8 cellular contexts compared by ENCODE assay signal in genomic region chr1:67652800-67653199, GRCh38. TPM values are rescaled to one million over a fixed set of nuclear protein-coding genes. Genes with fewer than 3 reads are reported as not detected.
DNase-seq lines count a peak whose midpoint lies in the region; ATAC-seq and TF ChIP-seq lines count a peak whose summit lies in the region.
"Had no signal": no experiment of that assay in that cellular context is flagged by ENCODE, and none has a peak within 500 bp of the region (broad histone marks: within the 10 kb centered on the region; RNA-seq: fewer than 3 reads in every experiment).

No MANE protein-coding gene starts in this region.

- H3K27me3 Mint-ChIP-seq in MCF 10A (ENCODE audit: insufficient read depth, unreplicated experiment), result no peaks in the 10 kb centered on the region

- POLR2A ChIA-PET in MCF 10A (lab: Yijun Ruan, JAX), result interaction anchor here (0.9 to 1.6 kb wide), 4 partner anchors 25 to 99 kb away, joined by 3 to 14 read pairs (median 4); partner anchors contain the start of gene GADD45A

- ATAC-seq in GM19023 (IDR thresholded peaks at IDR 0.05; ENCODE audit: unreplicated experiment) (peak; percentile 59), HG03139 (IDR thresholded peaks at IDR 0.05; ENCODE audit: unreplicated experiment) (no peak)

- CTCF ChIA-PET in MCF 10A (lab: Yijun Ruan, JAX), result interaction anchor here (0.6 to 1.2 kb wide), 2 partner anchors 92 to 108 kb away, joined by 3 to 5 read pairs; no protein-coding TSS in a partner anchor

- intact Hi-C loops in MCF 10A (cut with micrococcal nuclease), result no loop called here

- DNase-seq in LHCN-M2 (ENCODE audit: low read depth), result peak; percentile 96
- DNase-seq in MCF 10A (ENCODE audit: unreplicated experiment), result peak; percentile 83
- peak; percentile 80 for DNase-seq in skeletal muscle cell (ENCODE audit: low read depth)
- DNase-seq in inferior parietal cortex (ENCODE audit: extremely low spot score), result no peak
- DNase-seq in activated CD8-positive, alpha-beta memory T cell treated with anti-CD3 and anti-CD28 coated beads, Interleukin-2, amount 50 U/mL, for 4 hours, result no peak

- no peak overlapping the region for H3K4me3 Mint-ChIP-seq in MCF 10A (ENCODE audit: unreplicated experiment)
- H3K4me3 Mint-ChIP-seq: memory B cell had no signal

- no peak for TF ChIP-seq CTCF in MCF 10A (IDR thresholded peaks at IDR 0.05; ENCODE audit: unreplicated experiment)

- H3K27ac Mint-ChIP-seq in MCF 10A (ENCODE audit: low read depth, unreplicated experiment), result peak overlapping the region; percentile 24
- H3K27ac Mint-ChIP-seq: memory B cell had no signal

- H3K9me3 Mint-ChIP-seq in MCF 10A (ENCODE audit: unreplicated experiment), result no peaks in the 10 kb centered on the region

- no peak overlapping the region for H3K4me3 ChIP-seq in skeletal muscle cell (ENCODE audit: low read depth, low read length)

- peaks cover 8% of the 10 kb centered on the region for H3K4me1 Mint-ChIP-seq in MCF 10A (ENCODE audit: insufficient read depth, unreplicated experiment)
- H3K4me1 Mint-ChIP-seq: memory B cell had no signal

- no peaks in the 10 kb centered on the region for H3K36me3 Mint-ChIP-seq in MCF 10A (ENCODE audit: insufficient read depth, unreplicated experiment)
- H3K36me3 Mint-ChIP-seq: memory B cell had no signal

- BruUV-seq in MCF 10A (replicated peaks; lab: Mats Ljungman, UMichigan), result no TSS peak

RNA-seq across cellular contexts. Expression of gene GADD45A, which starts 32.2 kb away (rescaled TPM):
- total RNA-seq in LHCN-M2 (2014; rRNA removed) (112 and 133 TPM in 2 replicates), MCF 10A (2022) (183 and 225 TPM in 2 replicates)
- 83.7 TPM for polyA plus RNA-seq in LHCN-M2 (2012)

Comparison
In these comparisons a context has a peak if more than half of its experiments do, and no peak if none do; other contexts are left out.
1. DNase-seq: peak in LHCN-M2 (single experiment), MCF 10A (single experiment) and skeletal muscle cell (single experiment); none in inferior parietal cortex (single experiment) and activated CD8-positive, alpha-beta memory T cell treated with anti-CD3 and anti-CD28 coated beads, Interleukin-2, amount 50 U/mL, for 4 hours (single experiment).